8 cellular contexts compared by ENCODE assay signal in genomic region chr1:110780600-110781484, GRCh38.
DNase-seq lines count a peak whose midpoint lies in the region; ATAC-seq, FAIRE-seq and TF ChIP-seq lines count a peak whose summit lies in the region.

No MANE protein-coding gene starts in this region.

- no peaks in the 10 kb centered on the region for H3K4me1 Mint-ChIP-seq in chondrocyte (ENCODE audit: low read depth)

- FAIRE-seq in GM19239 (lab: Jason Lieb, UNC), result peak; percentile 96

- CTCF ChIA-PET in AG04449 (lab: Yijun Ruan, JAX), result interaction anchor here (0.6 to 7.7 kb wide), 6 partner anchors 8 to 147 kb away, joined by 3 to 43 read pairs (median 4); no protein-coding TSS in a partner anchor

- no peak overlapping the region for H3K27ac Mint-ChIP-seq in chondrocyte (ENCODE audit: unreplicated experiment)

- no peak for ATAC-seq in GM18505 (IDR thresholded peaks at IDR 0.05; ENCODE audit: unreplicated experiment)

- TF ChIP-seq POLR2A in GM18505 (IDR thresholded peaks at IDR 0.05; ENCODE audit: borderline replicate concordance, extremely low read depth, insufficient read depth, insufficient read length), result no peak

- no peaks in the 10 kb centered on the region for H3K9me3 Mint-ChIP-seq in chondrocyte (ENCODE audit: low read depth)

- peaks cover 2% of the 10 kb centered on the region for H3K36me3 Mint-ChIP-seq in chondrocyte (ENCODE audit: low read depth)

- DNase-seq in AG04449 (ENCODE audit: low read depth, low spot score), result no peak
- peak; percentile 28 for DNase-seq in GM19239 (ENCODE audit: insufficient read length, low spot score)
- DNase-seq in NCI-H226, result peak; percentile 27
- peak; percentile 59 for DNase-seq in activated CD4-positive, alpha-beta T cell treated with anti-CD3 and anti-CD28 coated beads for 1 hour
- DNase-seq in chondrocyte (ENCODE audit: low spot score), result no peak
- DNase-seq in left kidney (ENCODE audit: low read depth, low spot score), result peak; percentile 84
- DNase-seq in stimulated activated CD4-positive, alpha-beta T cell treated with anti-CD3 and anti-CD28 coated beads, Interleukin-4, amount 100 ng/mL, for 4 hours, result peak; percentile 54 to 65

- H3K4me3 ChIP-seq in AG04449 (ENCODE audit: low read depth, low read length), result no peak overlapping the region

- H3K27me3 Mint-ChIP-seq in chondrocyte (ENCODE audit: low read depth), result peaks cover 22% of the 10 kb centered on the region

- POLR2A ChIA-PET in AG04449 (lab: Yijun Ruan, JAX), result no interaction called here

- TF ChIP-seq CTCF in AG04449 (IDR thresholded peaks at IDR 0.05; ENCODE audit: insufficient read depth, low read length, missing control alignments) (peak; percentile 73), chondrocyte (IDR thresholded peaks at IDR 0.05) (peak; percentile 80)

- no peak overlapping the region for H3K4me3 Mint-ChIP-seq in chondrocyte (ENCODE audit: unreplicated experiment)

Comparison
In these comparisons a context has a peak if more than half of its experiments do, and no peak if none do; other contexts are left out.
1. DNase-seq: peak in GM19239 (single experiment), NCI-H226 (single experiment), activated CD4-positive, alpha-beta T cell treated with anti-CD3 and anti-CD28 coated beads for 1 hour (single experiment), left kidney (single experiment) and stimulated activated CD4-positive, alpha-beta T cell treated with anti-CD3 and anti-CD28 coated beads, Interleukin-4, amount 100 ng/mL, for 4 hours (2 of 2); none in AG04449 (single experiment) and chondrocyte (single experiment).